ENCODE assay signal across 1 cellular context in the genomic region with DNA sequence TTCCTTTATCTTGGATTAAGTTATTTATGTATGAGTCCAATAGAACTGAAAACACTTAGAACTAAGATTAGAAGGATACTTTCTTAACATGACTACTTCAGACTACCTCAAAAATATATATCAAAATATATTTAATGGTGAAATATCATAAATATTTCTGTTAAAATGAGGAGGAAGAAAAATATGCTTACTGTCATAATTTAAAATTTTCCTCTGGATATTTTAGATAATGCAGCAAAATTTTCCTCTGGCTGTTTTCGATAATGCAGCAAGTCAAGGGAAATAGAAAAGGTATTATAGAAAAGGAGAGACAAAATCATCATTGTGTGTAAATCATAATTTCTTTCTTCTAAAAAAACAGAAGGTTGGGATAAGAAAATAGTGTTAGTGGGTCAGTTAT.
TF ChIP-seq lines count a peak whose summit lies in the region.

No MANE protein-coding gene starts in this region.

TF ChIP-seq in SK-N-SH treated with all-trans-retinoic acid at 6 μM for 48 hours, 23 proteins besides CTCF, POLR2A, EP300 and RAD21 (continued from another document):
- TF ChIP-seq, protein P1, sequence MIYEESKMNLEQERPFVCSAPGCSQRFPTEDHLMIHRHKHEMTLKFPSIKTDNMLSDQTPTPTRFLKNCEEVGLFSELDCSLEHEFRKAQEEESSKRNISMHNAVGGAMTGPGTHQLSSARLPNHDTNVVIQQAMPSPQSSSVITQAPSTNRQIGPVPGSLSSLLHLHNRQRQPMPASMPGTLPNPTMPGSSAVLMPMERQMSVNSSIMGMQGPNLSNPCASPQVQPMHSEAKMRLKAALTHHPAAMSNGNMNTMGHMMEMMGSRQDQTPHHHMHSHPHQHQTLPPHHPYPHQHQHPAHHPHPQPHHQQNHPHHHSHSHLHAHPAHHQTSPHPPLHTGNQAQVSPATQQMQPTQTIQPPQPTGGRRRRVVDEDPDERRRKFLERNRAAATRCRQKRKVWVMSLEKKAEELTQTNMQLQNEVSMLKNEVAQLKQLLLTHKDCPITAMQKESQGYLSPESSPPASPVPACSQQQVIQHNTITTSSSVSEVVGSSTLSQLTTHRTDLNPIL (CRISPR knock-in tag; IDR thresholded peaks at IDR 0.05; ENCODE audit: low read depth) = no peak
- TF ChIP-seq BACH2 (CRISPR knock-in tag; IDR thresholded peaks at IDR 0.05; ENCODE audit: borderline replicate concordance) = no peak
- TF ChIP-seq, protein P2, sequence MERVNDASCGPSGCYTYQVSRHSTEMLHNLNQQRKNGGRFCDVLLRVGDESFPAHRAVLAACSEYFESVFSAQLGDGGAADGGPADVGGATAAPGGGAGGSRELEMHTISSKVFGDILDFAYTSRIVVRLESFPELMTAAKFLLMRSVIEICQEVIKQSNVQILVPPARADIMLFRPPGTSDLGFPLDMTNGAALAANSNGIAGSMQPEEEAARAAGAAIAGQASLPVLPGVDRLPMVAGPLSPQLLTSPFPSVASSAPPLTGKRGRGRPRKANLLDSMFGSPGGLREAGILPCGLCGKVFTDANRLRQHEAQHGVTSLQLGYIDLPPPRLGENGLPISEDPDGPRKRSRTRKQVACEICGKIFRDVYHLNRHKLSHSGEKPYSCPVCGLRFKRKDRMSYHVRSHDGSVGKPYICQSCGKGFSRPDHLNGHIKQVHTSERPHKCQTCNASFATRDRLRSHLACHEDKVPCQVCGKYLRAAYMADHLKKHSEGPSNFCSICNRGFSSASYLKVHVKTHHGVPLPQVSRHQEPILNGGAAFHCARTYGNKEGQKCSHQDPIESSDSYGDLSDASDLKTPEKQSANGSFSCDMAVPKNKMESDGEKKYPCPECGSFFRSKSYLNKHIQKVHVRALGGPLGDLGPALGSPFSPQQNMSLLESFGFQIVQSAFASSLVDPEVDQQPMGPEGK (CRISPR knock-in tag; IDR thresholded peaks at IDR 0.05; ENCODE audit: borderline replicate concordance) = no peak
- TF ChIP-seq ESRRG (CRISPR knock-in tag; IDR thresholded peaks at IDR 0.05) = no peak
- TF ChIP-seq TCF4 (CRISPR knock-in tag; IDR thresholded peaks at IDR 0.05; ENCODE audit: borderline replicate concordance) = no peak
- no peak for TF ChIP-seq GLIS3 (CRISPR knock-in tag; IDR thresholded peaks at IDR 0.05)
- TF ChIP-seq ARNTL (CRISPR knock-in tag; IDR thresholded peaks at IDR 0.05; ENCODE audit: borderline replicate concordance, low read depth) = no peak
- no peak for TF ChIP-seq SNAI2 (CRISPR knock-in tag; IDR thresholded peaks at IDR 0.05)
